21 cellular contexts compared by ENCODE assay signal in genomic region chr1:57252597-57253306, GRCh38.
DNase-seq lines count a peak whose midpoint lies in the region; ATAC-seq, FAIRE-seq and TF ChIP-seq lines count a peak whose summit lies in the region.
"Had no signal": no experiment of that assay in that cellular context is flagged by ENCODE, and none has a peak within 500 bp of the region (broad histone marks: within the 10 kb centered on the region; RNA-seq: fewer than 3 reads in every experiment).

No MANE protein-coding gene starts in this region.

- TF ChIP-seq CTCF in fibroblast of mammary gland (conservative IDR thresholded peaks at IDR 0.05; ENCODE audit: control insufficient read depth, insufficient read depth, low read depth, low read length), result no peak
- TF ChIP-seq CTCF in omental fat pad (IDR thresholded peaks at IDR 0.05), result no peak

- TF ChIP-seq POLR2A in GM12892 (IDR thresholded peaks at IDR 0.05; ENCODE audit: low read depth, low read length), result no peak

- DNase-seq in AG08395 (ENCODE audit: low spot score) (peak; percentile 37), ELF-1 (ENCODE audit: low read depth, low spot score) (peak; percentile 48), NCI-H82 (lab: John Stamatoyannopoulos, UW) (peak; percentile 99), fibroblast of mammary gland (ENCODE audit: low read depth) (peak; percentile 4), frontal cortex (ENCODE audit: low spot score in 2 of 2) (no peak), GM12892 (ENCODE audit: insufficient read length) (no peak), omental fat pad (ENCODE audit: low spot score) (no peak)
- DNase-seq: activated CD4-positive, alpha-beta T cell treated with anti-CD3 and anti-CD28 coated beads, Interleukin-2, amount 10 ng/mL, durations not matched to agents 7 days and 5 days; activated CD8-positive, alpha-beta memory T cell treated with anti-CD3 and anti-CD28 coated beads, Interleukin-2, amount 50 U/mL, for 48 hours; amniotic stem cell; CD4-positive, CD25-positive, alpha-beta regulatory T cell; central memory CD4-positive, alpha-beta T cell; DMS79 treated with DMSO at 0.1 percent for 48 hours; glutamatergic neuron; left lung; mucosa of descending colon; NCI-H1436; NCI-H2227 treated with DMSO at 0.1 percent for 48 hours had no signal

- H3K4me3 ChIP-seq in fibroblast of mammary gland (ENCODE audit: control insufficient read depth, low read depth, low read length), result no peak overlapping the region
- H3K4me3 ChIP-seq: left lung, mucosa of descending colon, suprapubic skin had no signal

- ATAC-seq in GM21717 (IDR thresholded peaks at IDR 0.05; ENCODE audit: unreplicated experiment), result no peak
- ATAC-seq in omental fat pad (ENCODE audit: low FRiP score), result no peak
- ATAC-seq: left lung, mucosa of descending colon had no signal

- FAIRE-seq in frontal cortex (lab: Jason Lieb, UNC) (no peak), GM12892 (lab: Jason Lieb, UNC) (no peak)
- FAIRE-seq: H54 had no signal

Comparison
In these comparisons a context has a peak if more than half of its experiments do, and no peak if none do; other contexts are left out.
1. DNase-seq: peak in AG08395 (single experiment), ELF-1 (single experiment), NCI-H82 (single experiment) and fibroblast of mammary gland (single experiment); none in frontal cortex (0 of 2), GM12892 (single experiment) and omental fat pad (single experiment).